ENCODE assay signal across 8 cellular contexts in the genomic region with DNA sequence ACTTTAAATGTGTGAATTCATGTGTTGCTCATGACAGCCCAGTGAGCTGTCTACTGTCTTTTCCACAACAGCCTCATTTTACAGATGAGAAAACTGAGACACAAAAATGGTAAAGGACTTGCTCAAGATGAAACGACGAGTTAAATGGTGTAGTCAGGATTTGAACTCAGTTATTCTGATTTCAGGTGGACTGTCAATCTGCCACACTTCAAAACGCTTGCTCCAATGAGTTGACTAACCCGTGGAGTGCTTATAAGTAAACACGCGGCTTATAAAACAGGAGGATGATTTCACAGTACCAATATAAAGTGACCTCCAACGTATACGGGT. TPM values are rescaled to one million over a fixed set of nuclear protein-coding genes. Genes with fewer than 3 reads are reported as not detected.
DNase-seq lines count a peak whose midpoint lies in the region; ATAC-seq, FAIRE-seq and TF ChIP-seq lines count a peak whose summit lies in the region.

No MANE protein-coding gene starts in this region.

- H3K9me3 Mint-ChIP-seq in activated T-cell treated with anti-CD3 and anti-CD28 coated beads, Interleukin-2, amount 50 U/mL, for 24 hours: no peaks in the 10 kb centered on the region
- no peaks in the 10 kb centered on the region for H3K9me3 Mint-ChIP-seq in activated naive CD8-positive, alpha-beta T cell (ENCODE audit: low read depth)
- no peaks in the 10 kb centered on the region for H3K9me3 Mint-ChIP-seq in memory B cell

- no peaks in the 10 kb centered on the region for H3K27me3 ChIP-seq in testis

- DNase-seq in activated T-cell treated with anti-CD3 and anti-CD28 coated beads, Interleukin-2, amount 50 U/mL, for 24 hours: no peak
- no peak for DNase-seq in activated T-cell treated with anti-CD3 and anti-CD28 coated beads, Interleukin-2, amount 50 U/mL, for 48 hours
- DNase-seq in memory B cell (ENCODE audit: low spot score in 2 of 2): no peak
- DNase-seq in testis: no peak
- no peak for DNase-seq in NCI-H524 (lab: John Stamatoyannopoulos, UW)
- no peak for DNase-seq in GM12891 (ENCODE audit: insufficient read length, low spot score)
- DNase-seq in urothelium cell line (ENCODE audit: low spot score): no peak

- TF ChIP-seq CTCF in testis (IDR thresholded peaks at IDR 0.05): no peak

- TF ChIP-seq POLR2A in testis (IDR thresholded peaks at IDR 0.05): no peak
- TF ChIP-seq POLR2A in GM12891 (IDR thresholded peaks at IDR 0.05; ENCODE audit: low read depth, low read length): no peak

- no peaks in the 10 kb centered on the region for H3K4me1 ChIP-seq in testis

- 56 to 70% methylated on average over 8 of the region's 8 CpGs for WGBS in testis, 2 donors

- no peaks in the 10 kb centered on the region for H3K27me3 Mint-ChIP-seq in activated T-cell treated with anti-CD3 and anti-CD28 coated beads, Interleukin-2, amount 50 U/mL, for 24 hours
- no peaks in the 10 kb centered on the region for H3K27me3 Mint-ChIP-seq in activated naive CD8-positive, alpha-beta T cell
- H3K27me3 Mint-ChIP-seq in memory B cell: no peaks in the 10 kb centered on the region

- H3K36me3 ChIP-seq in testis (ENCODE audit: low read depth, missing control alignments): no peaks in the 10 kb centered on the region

- H3K4me1 Mint-ChIP-seq in activated T-cell treated with anti-CD3 and anti-CD28 coated beads, Interleukin-2, amount 50 U/mL, for 24 hours (ENCODE audit: low read depth): peaks cover 44% of the 10 kb centered on the region
- H3K4me1 Mint-ChIP-seq in activated naive CD8-positive, alpha-beta T cell (ENCODE audit: low read depth): peaks cover 28% of the 10 kb centered on the region
- H3K4me1 Mint-ChIP-seq in memory B cell: peaks cover 9% of the 10 kb centered on the region

- peak overlapping the region; percentile 64 to 84 for H3K4me3 ChIP-seq in testis

- H3K27ac Mint-ChIP-seq in activated T-cell treated with anti-CD3 and anti-CD28 coated beads, Interleukin-2, amount 50 U/mL, for 24 hours: peak overlapping the region; percentile 94
- H3K27ac Mint-ChIP-seq in activated naive CD8-positive, alpha-beta T cell: peak overlapping the region; percentile 89
- H3K27ac Mint-ChIP-seq in memory B cell: peak overlapping the region; percentile 81

- peak overlapping the region; percentile 93 for H3K4me3 Mint-ChIP-seq in activated T-cell treated with anti-CD3 and anti-CD28 coated beads, Interleukin-2, amount 50 U/mL, for 24 hours
- peak overlapping the region; percentile 91 for H3K4me3 Mint-ChIP-seq in activated naive CD8-positive, alpha-beta T cell
- peak overlapping the region; percentile 90 for H3K4me3 Mint-ChIP-seq in memory B cell

- H3K27ac ChIP-seq in testis: peak overlapping the region; percentile 63 to 85

- peaks cover 24% of the 10 kb centered on the region for H3K36me3 Mint-ChIP-seq in activated T-cell treated with anti-CD3 and anti-CD28 coated beads, Interleukin-2, amount 50 U/mL, for 24 hours (ENCODE audit: low read depth)
- no peaks in the 10 kb centered on the region for H3K36me3 Mint-ChIP-seq in activated naive CD8-positive, alpha-beta T cell
- no peaks in the 10 kb centered on the region for H3K36me3 Mint-ChIP-seq in memory B cell

- no peak for ATAC-seq in memory B cell (ENCODE audit: low read depth)

- FAIRE-seq in GM12891 (lab: Jason Lieb, UNC) (no peak), urothelium cell line (lab: Jason Lieb, UNC) (no peak)

- intact Hi-C loops in testis (cut with DNase I; ENCODE audit: low total_unique reads): no loop called here

- no peaks in the 10 kb centered on the region for H3K9me3 ChIP-seq in testis

TF ChIP-seq in GM12891, 5 proteins besides CTCF, POLR2A, EP300 and RAD21:
- TF ChIP-seq PAX5 (IDR thresholded peaks at IDR 0.05; ENCODE audit: insufficient read depth, low read length, severe bottlenecking) (no peak), POU2F2 (IDR thresholded peaks at IDR 0.05; ENCODE audit: low read depth, low read length) (no peak), POLR2AphosphoS5 (IDR thresholded peaks at IDR 0.05; ENCODE audit: low read depth, low read length) (no peak), SPI1 (IDR thresholded peaks at IDR 0.05; ENCODE audit: low read depth, low read length) (no peak), TAF1 (IDR thresholded peaks at IDR 0.05; ENCODE audit: low read depth, low read length) (no peak)
TF ChIP-seq in GM12891: peak in this region for 0.

RNA-seq across cellular contexts. Expression of a gene that starts 0.7 kb away (rescaled TPM):
- total RNA-seq in testis: 10 to 100 TPM in 1 of 2 donors, 1 to 10 TPM in 1; 9.0 to 13.4 TPM
- polyA plus RNA-seq in testis (ENCODE audit: insufficient read depth, low read depth, low replicate concordance): 8.2 TPM
- 11.9 TPM for polyA plus RNA-seq in GM12891 (2012; ENCODE audit: low read depth, missing spikeins)

RNA-seq across cellular contexts. Expression of a gene that starts 4.3 kb away (rescaled TPM):
- 10 to 100 TPM in 1 of 2 donors, 1 to 10 TPM in 1; 5.1 to 10.9 TPM for total RNA-seq in testis
- polyA plus RNA-seq in testis (ENCODE audit: insufficient read depth, low read depth, low replicate concordance): 7.6 TPM
- 0.82 TPM for polyA plus RNA-seq in GM12891 (2012; ENCODE audit: low read depth, missing spikeins)

RNA-seq across cellular contexts. Expression of a gene that starts 53.6 kb away (rescaled TPM):
- total RNA-seq in testis: 10 to 100 TPM; 15.3 to 18.2 TPM
- polyA plus RNA-seq in testis (ENCODE audit: insufficient read depth, low read depth, low replicate concordance): 12.7 TPM
- 4.4 TPM for polyA plus RNA-seq in GM12891 (2012; ENCODE audit: low read depth, missing spikeins)
